ENCODE assay signal across 13 cellular contexts in the genomic region with DNA sequence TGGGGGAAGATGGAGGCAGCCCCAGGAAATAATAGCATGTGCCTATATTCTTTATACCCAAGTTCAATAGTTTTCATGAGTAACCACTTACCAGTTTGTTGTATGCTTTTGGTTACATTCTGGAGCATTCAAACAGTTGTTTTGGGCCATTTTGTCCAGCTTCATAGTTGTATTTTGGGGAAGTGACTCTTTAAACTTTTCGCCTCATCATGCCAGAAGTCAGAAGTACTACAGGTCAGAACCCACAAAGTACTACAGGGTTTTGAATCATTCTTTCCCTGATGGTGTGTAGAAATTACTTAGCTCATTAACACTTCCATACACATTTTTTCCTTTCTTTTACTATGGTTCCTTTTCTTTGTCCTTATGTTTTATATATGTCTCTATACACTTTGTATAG.
DNase-seq lines count a peak whose midpoint lies in the region; ATAC-seq and TF ChIP-seq lines count a peak whose summit lies in the region.
"Had no signal": no experiment of that assay in that cellular context is flagged by ENCODE, and none has a peak within 500 bp of the region (broad histone marks: within the 10 kb centered on the region; RNA-seq: fewer than 3 reads in every experiment).

No MANE protein-coding gene starts in this region.

- no peaks in the 10 kb centered on the region for H3K4me1 ChIP-seq in breast epithelium
- H3K4me1 ChIP-seq: A549, Caco-2 had no signal

- H3K36me3 ChIP-seq in SU-DHL-6 (ENCODE audit: low read length) (no peaks in the 10 kb centered on the region), breast epithelium (no peaks in the 10 kb centered on the region)

- H3K79me2 ChIP-seq in SU-DHL-6 (ENCODE audit: insufficient read depth, low read length), result no peaks in the 10 kb centered on the region

- H4K20me1 ChIP-seq in SU-DHL-6 (ENCODE audit: low read depth, low read length), result no peaks in the 10 kb centered on the region

- DNase-seq in MV-4-11 (lab: John Stamatoyannopoulos, UW), result peak; percentile 52
- peak; percentile 30 for DNase-seq in NOMO-1 treated with dmso at 0.1 percent for 144 hours (lab: John Stamatoyannopoulos, UW; ENCODE audit: unreplicated experiment)
- DNase-seq in NCI-H748 (lab: John Stamatoyannopoulos, UW; ENCODE audit: unreplicated experiment), result no peak
- no peak for DNase-seq in breast epithelium (ENCODE audit: low spot score in 2 of 2)
- DNase-seq: Caco-2; CD8-positive, alpha-beta memory T cell; DMS53; GF-D8; IMR-90 had no signal

- H3K9ac ChIP-seq in SU-DHL-6 (ENCODE audit: low read length), result no peak overlapping the region

- no peak overlapping the region for H3K27ac ChIP-seq in SU-DHL-6 (ENCODE audit: low read depth, low read length)
- H3K27ac ChIP-seq in breast epithelium, result no peak overlapping the region
- H3K27ac ChIP-seq: A549 had no signal

- ATAC-seq in GM18511 (IDR thresholded peaks at IDR 0.05; ENCODE audit: unreplicated experiment), result no peak
- ATAC-seq: A549, HCT116 had no signal

- TF ChIP-seq POLR2A in breast epithelium (IDR thresholded peaks at IDR 0.05), result no peak

- H3K9me2 ChIP-seq in SU-DHL-6 (replicated peaks; ENCODE audit: insufficient read depth, low read length), result no peaks in the 10 kb centered on the region

- H3F3A ChIP-seq in SU-DHL-6 (ENCODE audit: insufficient read depth), result no peaks in the 10 kb centered on the region

- intact Hi-C loops in breast epithelium (cut with DNase I; ENCODE audit: low total_unique reads), result no loop called here

- H2AFZ ChIP-seq in SU-DHL-6 (ENCODE audit: low read depth, low read length, severe bottlenecking), result peak overlapping the region; percentile 25

- H3K9me3 ChIP-seq in SU-DHL-6 (ENCODE audit: insufficient read depth, low read length), result no peaks in the 10 kb centered on the region
- no peaks in the 10 kb centered on the region for H3K9me3 ChIP-seq in breast epithelium
- H3K9me3 ChIP-seq: A549, Caco-2 had no signal

- no peak overlapping the region for H3K4me2 ChIP-seq in SU-DHL-6 (ENCODE audit: low read depth, low read length, poor library complexity, severe bottlenecking)
- H3K4me2 ChIP-seq: A549 had no signal

- no peak overlapping the region for H3K4me3 ChIP-seq in SU-DHL-6 (ENCODE audit: insufficient read depth, low read length, poor library complexity, severe bottlenecking)
- no peak overlapping the region for H3K4me3 ChIP-seq in breast epithelium
- H3K4me3 ChIP-seq: A549 had no signal

- H3K27me3 ChIP-seq in SU-DHL-6 (ENCODE audit: low read length) (no peaks in the 10 kb centered on the region), breast epithelium (no peaks in the 10 kb centered on the region)

- no peak for TF ChIP-seq CTCF in SU-DHL-6 (IDR thresholded peaks at IDR 0.05; ENCODE audit: insufficient read depth, low read length, poor library complexity, severe bottlenecking)
- TF ChIP-seq CTCF in breast epithelium (IDR thresholded peaks at IDR 0.05), result no peak

Comparison
In these comparisons a context has a peak if more than half of its experiments do, and no peak if none do; other contexts are left out.
1. DNase-seq: peak in MV-4-11 (single experiment) and NOMO-1 treated with dmso at 0.1 percent for 144 hours (single experiment); none in NCI-H748 (single experiment) and breast epithelium (0 of 2).